29 cellular contexts compared by ENCODE assay signal in the genomic region with DNA sequence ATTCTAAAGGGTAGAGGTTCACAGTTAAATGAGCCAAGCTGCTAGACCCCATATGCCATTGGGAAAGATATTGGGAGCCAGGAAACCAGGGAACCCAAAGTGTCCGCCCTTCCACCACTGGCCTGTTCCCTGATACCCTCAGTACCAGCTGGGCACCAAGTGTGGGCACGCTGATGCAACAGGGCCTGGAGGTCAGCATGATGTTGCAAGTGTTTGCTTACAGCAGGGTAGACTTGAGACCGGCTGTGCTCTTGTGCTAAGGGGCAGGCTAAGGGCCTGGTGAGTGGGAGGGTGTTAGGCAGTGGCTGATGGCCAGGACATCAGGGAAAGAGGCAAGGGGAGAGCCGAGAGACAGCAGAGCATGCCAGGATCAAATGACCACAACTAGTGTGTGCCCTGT. TPM values are rescaled to one million over a fixed set of nuclear protein-coding genes. Genes with fewer than 3 reads are reported as not detected.
DNase-seq lines count a peak whose midpoint lies in the region; ATAC-seq and TF ChIP-seq lines count a peak whose summit lies in the region.
"Had no signal": no experiment of that assay in that cellular context is flagged by ENCODE, and none has a peak within 500 bp of the region (broad histone marks: within the 10 kb centered on the region; RNA-seq: fewer than 3 reads in every experiment).

No MANE protein-coding gene starts in this region.

- H3K4me1 ChIP-seq in lung (ENCODE audit: control insufficient read depth in 2 of 2, insufficient read depth in 2 of 2, low read length in 2 of 2): peaks cover 0 to 2% of the 10 kb centered on the region in 2 donors
- H3K4me1 ChIP-seq: body of pancreas, HAP-1, spleen, transverse colon had no signal

- intact Hi-C loops in left cardiac atrium (cut with DNase I): no loop called here
- intact Hi-C loops in left ventricle myocardium superior (cut with micrococcal nuclease): no loop called here
- intact Hi-C loops in activated CD4-positive, alpha-beta T cell treated with anti-CD3 and anti-CD28 coated beads for 36 hours (cut with DNase I, micrococcal nuclease): no loop called here

- POLR2A ChIA-PET in activated CD4-positive, alpha-beta T cell treated with anti-CD3 and anti-CD28 coated beads for 36 hours (lab: Charles Lee): no interaction called here

- CTCF ChIA-PET in activated CD4-positive, alpha-beta T cell treated with anti-CD3 and anti-CD28 coated beads for 36 hours (lab: Charles Lee): interaction anchor here (1.9 kb wide), 1 partner anchor 11 kb away, joined by 8 read pairs; no protein-coding TSS in a partner anchor

- H3K27me3 Mint-ChIP-seq in activated CD4-positive, alpha-beta T cell treated with anti-CD3 and anti-CD28 coated beads for 36 hours: no peaks in the 10 kb centered on the region
- H3K27me3 Mint-ChIP-seq: activated naive CD8-positive, alpha-beta T cell treated with anti-CD3 and anti-CD28 coated beads, Interleukin-2, amount 50 U/mL, for 24 hours had no signal

- peaks cover 0 to 6% of the 10 kb centered on the region in 2 donors for H3K9me3 ChIP-seq in lung (ENCODE audit: control insufficient read depth in 2 of 2, insufficient read depth in 1 of 2, low read length in 1 of 2)
- H3K9me3 ChIP-seq: body of pancreas, HAP-1, SJSA1, transverse colon had no signal

- no peaks in the 10 kb centered on the region for H3K36me3 Mint-ChIP-seq in activated CD4-positive, alpha-beta T cell treated with anti-CD3 and anti-CD28 coated beads for 36 hours (ENCODE audit: low read depth)
- H3K36me3 Mint-ChIP-seq: T-cell had no signal

- H3K27ac ChIP-seq in lung (ENCODE audit: low read depth in 1 of 2, low read length in 1 of 2): no peak overlapping the region
- H3K27ac ChIP-seq: body of pancreas, spleen, transverse colon had no signal

- WGBS in lung, 2 donors: 63 to 86% methylated on average over 4 of the region's 4 CpGs

- H3K36me3 ChIP-seq in lung (ENCODE audit: control insufficient read depth in 2 of 2, insufficient read depth in 2 of 2, low read length in 2 of 2): no peaks in the 10 kb centered on the region
- H3K36me3 ChIP-seq: HAP-1, SJSA1, spleen, transverse colon had no signal

- no peak for DNase-seq in left cardiac atrium
- DNase-seq in left ventricle myocardium superior: no peak
- DNase-seq in fibroblast of gingiva (ENCODE audit: low read depth): peak; percentile 63
- DNase-seq in lung (ENCODE audit: low spot score): peak; percentile 48
- no peak for DNase-seq in NCI-H2029 (lab: John Stamatoyannopoulos, UW)
- DNase-seq in activated CD4-positive, alpha-beta T cell treated with anti-CD3 and anti-CD28 coated beads for 36 hours: no peak
- no peak for DNase-seq in SW480 (ENCODE audit: low spot score)
- DNase-seq: ACHN; activated CD4-positive, alpha-beta memory T cell treated with anti-CD3 and anti-CD28 coated beads, Interleukin-2, amount 10 ng/mL, durations not matched to agents 7 days and 5 days; activated gamma-delta T cell; activated naive CD8-positive, alpha-beta T cell treated with anti-CD3 and anti-CD28 coated beads, Interleukin-2, amount 50 U/mL, for 24 hours; DMS53; KBM-7; MM.1S; NCI-H1417 treated with DMSO at 0.1 percent for 48 hours; NCI-H2081 treated with DMSO at 0.1 percent for 48 hours; NCI-H226; retina; spleen; T-cell; transverse colon had no signal

- H3K9me3 Mint-ChIP-seq in activated CD4-positive, alpha-beta T cell treated with anti-CD3 and anti-CD28 coated beads for 36 hours (ENCODE audit: low read depth): peaks cover 1% of the 10 kb centered on the region
- H3K9me3 Mint-ChIP-seq: activated CD4-positive, alpha-beta memory T cell treated with anti-CD3 and anti-CD28 coated beads, Interleukin-2, amount 10 ng/mL, durations not matched to agents 7 days and 5 days; activated naive CD8-positive, alpha-beta T cell treated with anti-CD3 and anti-CD28 coated beads, Interleukin-2, amount 50 U/mL, for 24 hours had no signal

- no peak overlapping the region for H3K27ac Mint-ChIP-seq in activated CD4-positive, alpha-beta T cell treated with anti-CD3 and anti-CD28 coated beads for 36 hours
- H3K27ac Mint-ChIP-seq: activated CD4-positive, alpha-beta memory T cell treated with anti-CD3 and anti-CD28 coated beads, Interleukin-2, amount 10 ng/mL, durations not matched to agents 7 days and 5 days; activated naive CD8-positive, alpha-beta T cell treated with anti-CD3 and anti-CD28 coated beads, Interleukin-2, amount 50 U/mL, for 24 hours; T-cell had no signal

- no peak for TF ChIP-seq CTCF in lung (IDR thresholded peaks at IDR 0.05; ENCODE audit: control extremely low read depth, extremely low read depth)

- H3K4me3 Mint-ChIP-seq in activated CD4-positive, alpha-beta T cell treated with anti-CD3 and anti-CD28 coated beads for 36 hours: no peak overlapping the region
- H3K4me3 Mint-ChIP-seq: activated CD4-positive, alpha-beta memory T cell treated with anti-CD3 and anti-CD28 coated beads, Interleukin-2, amount 10 ng/mL, durations not matched to agents 7 days and 5 days; activated naive CD8-positive, alpha-beta T cell treated with anti-CD3 and anti-CD28 coated beads, Interleukin-2, amount 50 U/mL, for 24 hours; T-cell had no signal

- peak; percentile 58 to 72 for ATAC-seq in left cardiac atrium
- no peak for ATAC-seq in left ventricle myocardium superior
- ATAC-seq in lung (ENCODE audit: insufficient read depth, low FRiP score): peak; percentile 19
- no peak for ATAC-seq in activated CD4-positive, alpha-beta T cell treated with anti-CD3 and anti-CD28 coated beads for 36 hours
- no peak for ATAC-seq in HG03039 (IDR thresholded peaks at IDR 0.05; ENCODE audit: unreplicated experiment)
- ATAC-seq: activated naive CD8-positive, alpha-beta T cell treated with anti-CD3 and anti-CD28 coated beads, Interleukin-2, amount 50 U/mL, for 24 hours; body of pancreas; T-cell had no signal

- H3K4me3 ChIP-seq in lung: no peak overlapping the region
- H3K4me3 ChIP-seq: body of pancreas, HAP-1, SJSA1, spleen, transverse colon had no signal

- H3K4me1 Mint-ChIP-seq in activated CD4-positive, alpha-beta T cell treated with anti-CD3 and anti-CD28 coated beads for 36 hours: no peaks in the 10 kb centered on the region
- H3K4me1 Mint-ChIP-seq: activated CD4-positive, alpha-beta memory T cell treated with anti-CD3 and anti-CD28 coated beads, Interleukin-2, amount 10 ng/mL, durations not matched to agents 7 days and 5 days; activated naive CD8-positive, alpha-beta T cell treated with anti-CD3 and anti-CD28 coated beads, Interleukin-2, amount 50 U/mL, for 24 hours; T-cell had no signal

- no peaks in the 10 kb centered on the region for H3K27me3 ChIP-seq in lung (ENCODE audit: control insufficient read depth, insufficient read depth)
- H3K27me3 ChIP-seq: body of pancreas, SJSA1, spleen, transverse colon had no signal

RNA-seq across cellular contexts. Expression of gene MYL7, which starts 21.0 kb away (rescaled TPM):
- total RNA-seq in left cardiac atrium (over 10,000 TPM; 20,486 to 20,690 TPM), left ventricle myocardium superior (2,865 TPM), lung (10 to 100 TPM in 1 of 2 donors, not detected in 1; 13.0 TPM)
- under 1 TPM in 1 of 2 donors, not detected in 1; 0.08 TPM for polyA plus RNA-seq in lung
- not detected for total RNA-seq in activated CD4-positive, alpha-beta T cell treated with anti-CD3 and anti-CD28 coated beads for 36 hours
- total RNA-seq: activated CD4-positive, alpha-beta memory T cell treated with anti-CD3 and anti-CD28 coated beads, Interleukin-2, amount 10 ng/mL, durations not matched to agents 7 days and 5 days; body of pancreas; cerebellum; HT-29; osteoblast; SJSA1; T-cell; transverse colon had no signal

RNA-seq across cellular contexts. Expression of gene GCK, which starts 27.1 kb away (rescaled TPM):
- total RNA-seq in left cardiac atrium (1 to 10 TPM; 3.1 to 5.6 TPM), left ventricle myocardium superior (1.4 TPM), lung (1 to 10 TPM in 1 of 2 donors, under 1 TPM in 1; 0.40 to 1.1 TPM)
- under 1 TPM; 0.25 to 0.45 TPM for polyA plus RNA-seq in lung
- 1 to 10 TPM in 1 of 2 experiments, under 1 TPM in 1; 0.53 to 1.3 TPM for total RNA-seq in activated CD4-positive, alpha-beta T cell treated with anti-CD3 and anti-CD28 coated beads for 36 hours
- total RNA-seq: activated CD4-positive, alpha-beta memory T cell treated with anti-CD3 and anti-CD28 coated beads, Interleukin-2, amount 10 ng/mL, durations not matched to agents 7 days and 5 days; HT-29; osteoblast had no signal
- polyA plus RNA-seq: keratinocyte had no signal

RNA-seq across cellular contexts. Expression of gene YKT6, which starts 38.6 kb away (rescaled TPM):
- 10 to 100 TPM; 51.5 to 62.1 TPM for total RNA-seq in left cardiac atrium
- 58.4 TPM for total RNA-seq in left ventricle myocardium superior
- 10 to 100 TPM; 28.4 to 74.0 TPM for total RNA-seq in lung
- 10 to 100 TPM; 37.9 to 82.1 TPM for polyA plus RNA-seq in lung
- total RNA-seq in activated CD4-positive, alpha-beta T cell treated with anti-CD3 and anti-CD28 coated beads for 36 hours: 10 to 100 TPM; 51.0 to 51.3 TPM

RNA-seq across cellular contexts. Expression of gene POLD2, which starts 38.8 kb away (rescaled TPM):
- total RNA-seq in left cardiac atrium: 10 to 100 TPM; 95.8 to 98.9 TPM
- 92.9 TPM for total RNA-seq in left ventricle myocardium superior
- 10 to 100 TPM; 48.8 to 90.7 TPM for total RNA-seq in lung
- polyA plus RNA-seq in lung: 10 to 100 TPM; 61.9 to 80.7 TPM
- total RNA-seq in activated CD4-positive, alpha-beta T cell treated with anti-CD3 and anti-CD28 coated beads for 36 hours: 100 to 1,000 TPM; 250 to 347 TPM

RNA-seq across cellular contexts. Expression of gene AEBP1, which starts 58.0 kb away (rescaled TPM):
- total RNA-seq in left cardiac atrium: 100 to 1,000 TPM in 1 of 2 donors, 10 to 100 TPM in 1; 65.0 to 117 TPM
- total RNA-seq in left ventricle myocardium superior: 18.4 TPM
- total RNA-seq in lung: 100 to 1,000 TPM in 1 of 2 donors, 10 to 100 TPM in 1; 43.4 to 124 TPM
- 10 to 100 TPM; 68.3 to 69.0 TPM for polyA plus RNA-seq in lung
- total RNA-seq in activated CD4-positive, alpha-beta T cell treated with anti-CD3 and anti-CD28 coated beads for 36 hours: 10 to 100 TPM; 18.2 to 18.3 TPM
- total RNA-seq: HT-29, SJSA1 had no signal

Comparison
In these comparisons a context has a peak if more than half of its experiments do, and no peak if none do; other contexts are left out.
1. ATAC-seq: peak in left cardiac atrium (2 of 2) and lung (single experiment); none in left ventricle myocardium superior (single experiment), activated CD4-positive, alpha-beta T cell treated with anti-CD3 and anti-CD28 coated beads for 36 hours (single experiment) and HG03039 (single experiment).
2. DNase-seq: peak in fibroblast of gingiva (single experiment) and lung (single experiment); none in left cardiac atrium (single experiment), left ventricle myocardium superior (single experiment), NCI-H2029 (single experiment), activated CD4-positive, alpha-beta T cell treated with anti-CD3 and anti-CD28 coated beads for 36 hours (single experiment) and SW480 (single experiment).
3. RNA of gene MYL7, which starts 21.0 kb away (total RNA-seq): 20,486 to 20,690 TPM in left cardiac atrium and 2,865 TPM in left ventricle myocardium superior (single experiment); 13.0 TPM in lung and not detected in activated CD4-positive, alpha-beta T cell treated with anti-CD3 and anti-CD28 coated beads for 36 hours; every median in the first group is over 100 times any median in the second.